ENCODE assay signal across 16 cellular contexts in the genomic region with DNA sequence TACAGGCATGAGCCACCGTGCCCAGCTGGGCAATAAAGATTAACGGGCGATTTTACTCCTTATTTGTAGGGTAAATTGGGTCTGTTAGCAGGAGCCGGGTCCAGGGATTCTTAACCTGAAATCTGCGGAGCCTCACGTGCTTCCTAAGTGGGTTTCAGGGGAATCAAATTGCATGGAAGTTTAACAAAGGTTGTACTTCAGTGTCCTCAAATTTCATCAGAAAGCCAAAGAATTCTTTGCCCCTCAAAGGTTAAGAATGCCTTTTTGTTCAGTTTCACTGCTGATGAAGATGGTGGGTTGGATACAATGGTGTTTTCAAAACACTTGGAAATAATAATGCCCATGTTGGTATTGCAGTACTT.
"Had no signal": no experiment of that assay in that cellular context is flagged by ENCODE, and none has a peak within 500 bp of the region (broad histone marks: within the 10 kb centered on the region; RNA-seq: fewer than 3 reads in every experiment).

No MANE protein-coding gene starts in this region.

- H3K27me3 Mint-ChIP-seq: central memory CD8-positive, alpha-beta T cell; progenitor cell of endocrine pancreas had no signal

- H3K9me3 Mint-ChIP-seq: activated T-helper 1 cell treated with anti-CD3 and anti-CD28 coated beads, Interleukin-12 subunit alpha, Interleukin-12 subunit beta, Interleukin-2, Interleukin-4 antibody, amounts not matched to agents 30 ng/mL and 10 ng/mL and 1 ng/mL, durations not matched to agents 14 hours and 24 hours and 36 hours; central memory CD8-positive, alpha-beta T cell; nephron had no signal

- H3K9me3 ChIP-seq: esophagus muscularis mucosa, right lobe of liver, stomach, testis had no signal

- ATAC-seq: right lobe of liver had no signal

- H3K27me3 ChIP-seq: brain microvascular endothelial cell, esophagus muscularis mucosa, right lobe of liver, stomach, testis had no signal

- H3K36me3 ChIP-seq: brain microvascular endothelial cell, esophagus muscularis mucosa, right lobe of liver, stomach had no signal

- H3K4me2 ChIP-seq: smooth muscle cell had no signal

- H3K4me3 ChIP-seq: coronary artery, esophagus muscularis mucosa, right lobe of liver, smooth muscle cell, stomach, testis had no signal

- H3K4me3 Mint-ChIP-seq: activated T-helper 1 cell treated with anti-CD3 and anti-CD28 coated beads, Interleukin-12 subunit alpha, Interleukin-12 subunit beta, Interleukin-2, Interleukin-4 antibody, amounts not matched to agents 30 ng/mL and 10 ng/mL and 1 ng/mL, durations not matched to agents 14 hours and 24 hours and 36 hours; central memory CD8-positive, alpha-beta T cell; nephron had no signal

- H3K27ac ChIP-seq: brain microvascular endothelial cell, coronary artery, esophagus muscularis mucosa, right lobe of liver, stomach, testis had no signal

- DNase-seq: activated CD4-positive, CD25-positive, alpha-beta regulatory T cell treated with anti-CD3 and anti-CD28 coated beads, Interleukin-2, amount 50 U/mL, for 72 hours; activated naive CD4-positive, alpha-beta T cell treated with Interleukin-2 at 50 U/mL for 16 hours; anterior cingulate cortex; brain microvascular endothelial cell; hippocampal formation; kidney glomerular epithelial cell; right lobe of liver; stomach; testis had no signal

- H3K27ac Mint-ChIP-seq: activated T-helper 1 cell treated with anti-CD3 and anti-CD28 coated beads, Interleukin-12 subunit alpha, Interleukin-12 subunit beta, Interleukin-2, Interleukin-4 antibody, amounts not matched to agents 30 ng/mL and 10 ng/mL and 1 ng/mL, durations not matched to agents 14 hours and 24 hours and 36 hours; nephron; progenitor cell of endocrine pancreas had no signal
